Comparison of ENCODE assay signal across 2 cellular contexts in the genomic region with DNA sequence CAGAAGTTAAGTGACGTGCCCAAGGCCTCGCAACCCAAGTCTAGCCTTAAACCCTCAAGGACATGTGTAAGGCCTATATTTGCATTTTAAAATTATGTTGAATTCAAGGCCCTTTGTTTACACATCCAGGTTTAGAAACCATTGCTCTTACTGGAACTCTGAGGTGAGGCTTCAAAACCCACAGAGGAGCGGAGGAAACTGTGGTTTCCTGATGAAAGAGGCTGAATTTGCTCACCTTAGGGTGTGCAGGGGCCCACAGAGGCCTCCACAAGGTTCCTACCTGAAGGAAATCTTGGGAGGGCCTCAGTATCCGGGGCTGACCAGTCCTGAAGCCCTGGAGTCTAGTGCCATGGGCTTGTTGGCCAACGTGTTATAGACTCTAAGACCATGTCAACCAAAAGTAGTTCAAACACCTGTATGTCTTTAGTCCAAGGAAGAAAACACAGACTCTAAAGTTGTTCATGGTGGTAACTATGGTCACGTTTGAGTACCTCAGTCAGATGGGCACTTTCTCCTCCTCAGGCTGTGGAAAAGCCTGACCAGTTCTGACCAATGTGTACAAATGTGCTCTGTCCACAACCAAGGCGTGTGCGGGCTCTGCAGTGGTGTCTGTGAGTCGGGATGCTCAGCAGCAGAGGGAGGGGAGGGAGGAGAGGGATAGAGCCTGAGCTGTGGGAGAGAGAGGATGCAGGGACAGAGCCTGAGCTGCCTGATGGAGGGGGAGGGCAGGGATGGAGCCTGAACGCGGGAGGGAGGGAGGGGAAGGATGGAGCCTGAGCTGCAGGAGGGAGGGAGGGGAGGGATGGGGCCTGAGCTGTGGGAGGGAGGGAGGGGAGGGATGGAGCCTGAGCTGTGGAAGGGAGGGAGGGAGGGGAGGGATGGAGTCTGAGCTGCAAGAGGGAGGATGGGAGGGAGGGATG.
TF ChIP-seq lines count a peak whose summit lies in the region.

No MANE protein-coding gene starts in this region.

TF ChIP-seq in HepG2, 621 proteins besides CTCF, POLR2A, EP300 and RAD21:
- TF ChIP-seq, protein P1, sequence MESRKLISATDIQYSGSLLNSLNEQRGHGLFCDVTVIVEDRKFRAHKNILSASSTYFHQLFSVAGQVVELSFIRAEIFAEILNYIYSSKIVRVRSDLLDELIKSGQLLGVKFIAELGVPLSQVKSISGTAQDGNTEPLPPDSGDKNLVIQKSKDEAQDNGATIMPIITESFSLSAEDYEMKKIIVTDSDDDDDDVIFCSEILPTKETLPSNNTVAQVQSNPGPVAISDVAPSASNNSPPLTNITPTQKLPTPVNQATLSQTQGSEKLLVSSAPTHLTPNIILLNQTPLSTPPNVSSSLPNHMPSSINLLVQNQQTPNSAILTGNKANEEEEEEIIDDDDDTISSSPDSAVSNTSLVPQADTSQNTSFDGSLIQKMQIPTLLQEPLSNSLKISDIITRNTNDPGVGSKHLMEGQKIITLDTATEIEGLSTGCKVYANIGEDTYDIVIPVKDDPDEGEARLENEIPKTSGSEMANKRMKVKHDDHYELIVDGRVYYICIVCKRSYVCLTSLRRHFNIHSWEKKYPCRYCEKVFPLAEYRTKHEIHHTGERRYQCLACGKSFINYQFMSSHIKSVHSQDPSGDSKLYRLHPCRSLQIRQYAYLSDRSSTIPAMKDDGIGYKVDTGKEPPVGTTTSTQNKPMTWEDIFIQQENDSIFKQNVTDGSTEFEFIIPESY (CRISPR knock-in tag; IDR thresholded peaks at IDR 0.05) = peak; percentile 81
- TF ChIP-seq, protein P2, sequence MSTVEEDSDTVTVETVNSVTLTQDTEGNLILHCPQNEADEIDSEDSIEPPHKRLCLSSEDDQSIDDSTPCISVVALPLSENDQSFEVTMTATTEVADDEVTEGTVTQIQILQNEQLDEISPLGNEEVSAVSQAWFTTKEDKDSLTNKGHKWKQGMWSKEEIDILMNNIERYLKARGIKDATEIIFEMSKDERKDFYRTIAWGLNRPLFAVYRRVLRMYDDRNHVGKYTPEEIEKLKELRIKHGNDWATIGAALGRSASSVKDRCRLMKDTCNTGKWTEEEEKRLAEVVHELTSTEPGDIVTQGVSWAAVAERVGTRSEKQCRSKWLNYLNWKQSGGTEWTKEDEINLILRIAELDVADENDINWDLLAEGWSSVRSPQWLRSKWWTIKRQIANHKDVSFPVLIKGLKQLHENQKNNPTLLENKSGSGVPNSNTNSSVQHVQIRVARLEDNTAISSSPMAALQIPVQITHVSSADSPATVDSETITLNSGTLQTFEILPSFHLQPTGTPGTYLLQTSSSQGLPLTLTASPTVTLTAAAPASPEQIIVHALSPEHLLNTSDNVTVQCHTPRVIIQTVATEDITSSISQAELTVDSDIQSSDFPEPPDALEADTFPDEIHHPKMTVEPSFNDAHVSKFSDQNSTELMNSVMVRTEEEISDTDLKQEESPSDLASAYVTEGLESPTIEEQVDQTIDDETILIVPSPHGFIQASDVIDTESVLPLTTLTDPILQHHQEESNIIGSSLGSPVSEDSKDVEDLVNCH (CRISPR knock-in tag; IDR thresholded peaks at IDR 0.05) = no peak
TF ChIP-seq in HepG2: peak in this region for 1.

TF ChIP-seq in HEK293T, 16 proteins besides CTCF, POLR2A, EP300 and RAD21 (continued from another document):
- TF ChIP-seq SP1 (IDR thresholded peaks at IDR 0.05) (no peak), NFRKB (IDR thresholded peaks at IDR 0.05) (no peak), TARDBP (IDR thresholded peaks at IDR 0.05) (no peak), L3MBTL2 (conservative IDR thresholded peaks at IDR 0.05) (no peak), SUZ12 (IDR thresholded peaks at IDR 0.05) (no peak), FOXA1 (IDR thresholded peaks at IDR 0.05) (no peak), FOXM1 (IDR thresholded peaks at IDR 0.05; ENCODE audit: borderline replicate concordance) (no peak)
- TF ChIP-seq, protein P3, sequence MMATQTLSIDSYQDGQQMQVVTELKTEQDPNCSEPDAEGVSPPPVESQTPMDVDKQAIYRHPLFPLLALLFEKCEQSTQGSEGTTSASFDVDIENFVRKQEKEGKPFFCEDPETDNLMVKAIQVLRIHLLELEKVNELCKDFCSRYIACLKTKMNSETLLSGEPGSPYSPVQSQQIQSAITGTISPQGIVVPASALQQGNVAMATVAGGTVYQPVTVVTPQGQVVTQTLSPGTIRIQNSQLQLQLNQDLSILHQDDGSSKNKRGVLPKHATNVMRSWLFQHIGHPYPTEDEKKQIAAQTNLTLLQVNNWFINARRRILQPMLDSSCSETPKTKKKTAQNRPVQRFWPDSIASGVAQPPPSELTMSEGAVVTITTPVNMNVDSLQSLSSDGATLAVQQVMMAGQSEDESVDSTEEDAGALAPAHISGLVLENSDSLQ (IDR thresholded peaks at IDR 0.05) = no peak
